Comparison of ENCODE assay signal across 1 cellular context in the genomic region with DNA sequence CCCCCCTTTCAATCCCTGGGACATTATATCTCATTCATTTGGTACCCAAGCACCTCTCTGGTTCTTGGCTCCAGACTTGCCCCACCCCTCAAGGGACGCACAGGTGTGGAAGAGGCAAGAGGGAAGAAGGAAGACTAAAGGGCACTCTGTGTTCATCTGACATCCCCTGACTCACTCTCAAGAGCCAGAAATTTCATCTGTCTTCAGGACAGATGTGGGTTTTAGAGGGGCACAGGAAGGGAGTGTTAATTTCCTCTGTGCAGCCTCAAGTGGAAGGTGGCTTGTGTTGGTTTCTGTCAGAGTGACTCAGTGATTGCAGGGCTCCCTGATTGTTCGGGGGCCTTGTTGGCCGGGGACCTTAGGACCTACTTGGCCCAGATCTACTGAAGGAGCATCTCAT.
TF ChIP-seq lines count a peak whose summit lies in the region.

No MANE protein-coding gene starts in this region.

TF ChIP-seq in GM23338, 12 proteins besides CTCF, POLR2A, EP300 and RAD21:
- TF ChIP-seq ZNF331 (CRISPR knock-in tag; IDR thresholded peaks at IDR 0.05; ENCODE audit: low read depth): no peak
- no peak for TF ChIP-seq CREB1 (CRISPR knock-in tag; IDR thresholded peaks at IDR 0.05; ENCODE audit: low read depth)
- no peak for TF ChIP-seq POLR2AphosphoS5 (IDR thresholded peaks at IDR 0.05; ENCODE audit: low read depth)
- TF ChIP-seq, protein P1, sequence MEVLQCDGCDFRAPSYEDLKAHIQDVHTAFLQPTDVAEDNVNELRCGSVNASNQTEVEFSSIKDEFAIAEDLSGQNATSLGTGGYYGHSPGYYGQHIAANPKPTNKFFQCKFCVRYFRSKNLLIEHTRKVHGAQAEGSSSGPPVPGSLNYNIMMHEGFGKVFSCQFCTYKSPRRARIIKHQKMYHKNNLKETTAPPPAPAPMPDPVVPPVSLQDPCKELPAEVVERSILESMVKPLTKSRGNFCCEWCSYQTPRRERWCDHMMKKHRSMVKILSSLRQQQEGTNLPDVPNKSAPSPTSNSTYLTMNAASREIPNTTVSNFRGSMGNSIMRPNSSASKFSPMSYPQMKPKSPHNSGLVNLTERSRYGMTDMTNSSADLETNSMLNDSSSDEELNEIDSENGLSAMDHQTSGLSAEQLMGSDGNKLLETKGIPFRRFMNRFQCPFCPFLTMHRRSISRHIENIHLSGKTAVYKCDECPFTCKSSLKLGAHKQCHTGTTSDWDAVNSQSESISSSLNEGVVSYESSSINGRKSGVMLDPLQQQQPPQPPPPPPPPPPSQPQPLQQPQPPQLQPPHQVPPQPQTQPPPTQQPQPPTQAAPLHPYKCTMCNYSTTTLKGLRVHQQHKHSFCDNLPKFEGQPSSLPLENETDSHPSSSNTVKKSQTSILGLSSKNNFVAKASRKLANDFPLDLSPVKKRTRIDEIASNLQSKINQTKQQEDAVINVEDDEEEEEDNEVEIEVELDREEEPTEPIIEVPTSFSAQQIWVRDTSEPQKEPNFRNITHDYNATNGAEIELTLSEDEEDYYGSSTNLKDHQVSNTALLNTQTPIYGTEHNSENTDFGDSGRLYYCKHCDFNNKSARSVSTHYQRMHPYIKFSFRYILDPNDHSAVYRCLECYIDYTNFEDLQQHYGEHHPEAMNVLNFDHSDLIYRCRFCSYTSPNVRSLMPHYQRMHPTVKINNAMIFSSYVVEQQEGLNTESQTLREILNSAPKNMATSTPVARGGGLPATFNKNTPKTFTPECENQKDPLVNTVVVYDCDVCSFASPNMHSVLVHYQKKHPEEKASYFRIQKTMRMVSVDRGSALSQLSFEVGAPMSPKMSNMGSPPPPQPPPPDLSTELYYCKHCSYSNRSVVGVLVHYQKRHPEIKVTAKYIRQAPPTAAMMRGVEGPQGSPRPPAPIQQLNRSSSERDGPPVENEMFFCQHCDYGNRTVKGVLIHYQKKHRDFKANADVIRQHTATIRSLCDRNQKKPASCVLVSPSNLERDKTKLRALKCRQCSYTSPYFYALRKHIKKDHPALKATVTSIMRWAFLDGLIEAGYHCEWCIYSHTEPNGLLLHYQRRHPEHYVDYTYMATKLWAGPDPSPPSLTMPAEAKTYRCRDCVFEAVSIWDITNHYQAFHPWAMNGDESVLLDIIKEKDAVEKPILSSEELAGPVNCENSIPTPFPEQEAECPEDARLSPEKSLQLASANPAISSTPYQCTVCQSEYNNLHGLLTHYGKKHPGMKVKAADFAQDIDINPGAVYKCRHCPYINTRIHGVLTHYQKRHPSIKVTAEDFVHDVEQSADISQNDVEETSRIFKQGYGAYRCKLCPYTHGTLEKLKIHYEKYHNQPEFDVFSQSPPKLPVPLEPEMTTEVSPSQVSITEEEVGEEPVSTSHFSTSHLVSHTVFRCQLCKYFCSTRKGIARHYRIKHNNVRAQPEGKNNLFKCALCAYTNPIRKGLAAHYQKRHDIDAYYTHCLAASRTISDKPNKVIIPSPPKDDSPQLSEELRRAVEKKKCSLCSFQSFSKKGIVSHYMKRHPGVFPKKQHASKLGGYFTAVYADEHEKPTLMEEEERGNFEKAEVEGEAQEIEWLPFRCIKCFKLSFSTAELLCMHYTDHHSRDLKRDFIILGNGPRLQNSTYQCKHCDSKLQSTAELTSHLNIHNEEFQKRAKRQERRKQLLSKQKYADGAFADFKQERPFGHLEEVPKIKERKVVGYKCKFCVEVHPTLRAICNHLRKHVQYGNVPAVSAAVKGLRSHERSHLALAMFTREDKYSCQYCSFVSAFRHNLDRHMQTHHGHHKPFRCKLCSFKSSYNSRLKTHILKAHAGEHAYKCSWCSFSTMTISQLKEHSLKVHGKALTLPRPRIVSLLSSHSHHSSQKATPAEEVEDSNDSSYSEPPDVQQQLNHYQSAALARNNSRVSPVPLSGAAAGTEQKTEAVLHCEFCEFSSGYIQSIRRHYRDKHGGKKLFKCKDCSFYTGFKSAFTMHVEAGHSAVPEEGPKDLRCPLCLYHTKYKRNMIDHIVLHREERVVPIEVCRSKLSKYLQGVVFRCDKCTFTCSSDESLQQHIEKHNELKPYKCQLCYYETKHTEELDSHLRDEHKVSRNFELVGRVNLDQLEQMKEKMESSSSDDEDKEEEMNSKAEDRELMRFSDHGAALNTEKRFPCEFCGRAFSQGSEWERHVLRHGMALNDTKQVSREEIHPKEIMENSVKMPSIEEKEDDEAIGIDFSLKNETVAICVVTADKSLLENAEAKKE (CRISPR knock-in tag; IDR thresholded peaks at IDR 0.05): no peak
- TF ChIP-seq JUNB (IDR thresholded peaks at IDR 0.05; ENCODE audit: unreplicated experiment): no peak
- no peak for TF ChIP-seq STAT1 (IDR thresholded peaks at IDR 0.05; ENCODE audit: unreplicated experiment)
- TF ChIP-seq EZH2phosphoT487 (IDR thresholded peaks at IDR 0.05; ENCODE audit: unreplicated experiment): no peak
- no peak for TF ChIP-seq NANOG (IDR thresholded peaks at IDR 0.05; ENCODE audit: borderline replicate concordance)
- TF ChIP-seq ZNF114 (CRISPR knock-in tag; IDR thresholded peaks at IDR 0.05): no peak
- TF ChIP-seq, protein P2, sequence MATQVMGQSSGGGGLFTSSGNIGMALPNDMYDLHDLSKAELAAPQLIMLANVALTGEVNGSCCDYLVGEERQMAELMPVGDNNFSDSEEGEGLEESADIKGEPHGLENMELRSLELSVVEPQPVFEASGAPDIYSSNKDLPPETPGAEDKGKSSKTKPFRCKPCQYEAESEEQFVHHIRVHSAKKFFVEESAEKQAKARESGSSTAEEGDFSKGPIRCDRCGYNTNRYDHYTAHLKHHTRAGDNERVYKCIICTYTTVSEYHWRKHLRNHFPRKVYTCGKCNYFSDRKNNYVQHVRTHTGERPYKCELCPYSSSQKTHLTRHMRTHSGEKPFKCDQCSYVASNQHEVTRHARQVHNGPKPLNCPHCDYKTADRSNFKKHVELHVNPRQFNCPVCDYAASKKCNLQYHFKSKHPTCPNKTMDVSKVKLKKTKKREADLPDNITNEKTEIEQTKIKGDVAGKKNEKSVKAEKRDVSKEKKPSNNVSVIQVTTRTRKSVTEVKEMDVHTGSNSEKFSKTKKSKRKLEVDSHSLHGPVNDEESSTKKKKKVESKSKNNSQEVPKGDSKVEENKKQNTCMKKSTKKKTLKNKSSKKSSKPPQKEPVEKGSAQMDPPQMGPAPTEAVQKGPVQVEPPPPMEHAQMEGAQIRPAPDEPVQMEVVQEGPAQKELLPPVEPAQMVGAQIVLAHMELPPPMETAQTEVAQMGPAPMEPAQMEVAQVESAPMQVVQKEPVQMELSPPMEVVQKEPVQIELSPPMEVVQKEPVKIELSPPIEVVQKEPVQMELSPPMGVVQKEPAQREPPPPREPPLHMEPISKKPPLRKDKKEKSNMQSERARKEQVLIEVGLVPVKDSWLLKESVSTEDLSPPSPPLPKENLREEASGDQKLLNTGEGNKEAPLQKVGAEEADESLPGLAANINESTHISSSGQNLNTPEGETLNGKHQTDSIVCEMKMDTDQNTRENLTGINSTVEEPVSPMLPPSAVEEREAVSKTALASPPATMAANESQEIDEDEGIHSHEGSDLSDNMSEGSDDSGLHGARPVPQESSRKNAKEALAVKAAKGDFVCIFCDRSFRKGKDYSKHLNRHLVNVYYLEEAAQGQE (IDR thresholded peaks at IDR 0.05; ENCODE audit: unreplicated experiment): no peak
- TF ChIP-seq EZH2 (IDR thresholded peaks at IDR 0.05; ENCODE audit: low read depth, unreplicated experiment): no peak
- TF ChIP-seq, protein P3, sequence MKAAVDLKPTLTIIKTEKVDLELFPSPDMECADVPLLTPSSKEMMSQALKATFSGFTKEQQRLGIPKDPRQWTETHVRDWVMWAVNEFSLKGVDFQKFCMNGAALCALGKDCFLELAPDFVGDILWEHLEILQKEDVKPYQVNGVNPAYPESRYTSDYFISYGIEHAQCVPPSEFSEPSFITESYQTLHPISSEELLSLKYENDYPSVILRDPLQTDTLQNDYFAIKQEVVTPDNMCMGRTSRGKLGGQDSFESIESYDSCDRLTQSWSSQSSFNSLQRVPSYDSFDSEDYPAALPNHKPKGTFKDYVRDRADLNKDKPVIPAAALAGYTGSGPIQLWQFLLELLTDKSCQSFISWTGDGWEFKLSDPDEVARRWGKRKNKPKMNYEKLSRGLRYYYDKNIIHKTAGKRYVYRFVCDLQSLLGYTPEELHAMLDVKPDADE (IDR thresholded peaks at IDR 0.05): no peak
